26 cellular contexts compared by ENCODE assay signal in the genomic region with DNA sequence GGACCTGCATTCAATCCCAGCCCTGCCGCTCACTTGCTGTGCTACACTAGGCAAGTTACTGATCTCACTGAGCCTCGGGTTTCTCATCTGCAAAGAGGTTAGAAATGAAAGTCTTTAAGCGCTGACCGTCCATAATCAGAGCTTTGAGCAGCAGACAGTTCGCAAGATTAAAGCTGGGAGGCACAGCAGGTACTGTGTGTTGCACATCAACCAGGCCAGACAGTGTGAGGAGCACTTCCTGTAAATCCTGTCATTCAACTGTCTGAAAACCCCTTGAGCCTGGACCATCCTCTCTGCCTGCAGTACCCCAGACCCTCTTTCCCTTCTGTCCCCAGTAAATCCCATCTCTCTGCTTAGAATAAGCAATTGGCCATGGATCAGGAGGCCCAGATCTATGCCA. TPM values are rescaled to one million over a fixed set of nuclear protein-coding genes. Genes with fewer than 3 reads are reported as not detected.
"Had no signal": no experiment of that assay in that cellular context is flagged by ENCODE, and none has a peak within 500 bp of the region (broad histone marks: within the 10 kb centered on the region; RNA-seq: fewer than 3 reads in every experiment).

No MANE protein-coding gene starts in this region.

- H3K36me3 Mint-ChIP-seq: activated naive CD8-positive, alpha-beta T cell treated with anti-CD3 and anti-CD28 coated beads, Interleukin-2, amount 10 ng/mL, durations not matched to agents 7 days and 5 days; IgD-negative memory B cell had no signal

- H3K36me3 ChIP-seq: adrenal gland, MG63 had no signal

- H3K9me3 Mint-ChIP-seq: activated CD4-positive, alpha-beta memory T cell treated with anti-CD3 and anti-CD28 coated beads, Interleukin-2, amount 10 ng/mL, durations not matched to agents 7 days and 5 days; activated CD4-positive, alpha-beta T cell treated with anti-CD3 and anti-CD28 coated beads, Interleukin-2, amount 10 ng/mL, durations not matched to agents 7 days and 5 days; activated naive CD8-positive, alpha-beta T cell treated with anti-CD3 and anti-CD28 coated beads, Interleukin-2, amount 10 ng/mL, durations not matched to agents 7 days and 5 days; activated T-helper 17 cell treated with anti-CD3 and anti-CD28 coated beads, Interleukin-2, amount 50 U/mL, for 72 hours; IgD-negative memory B cell; T-helper 1 cell treated with Interleukin-12 subunit alpha and Interleukin-12 subunit beta and Interleukin-4 antibody, amounts not matched to agents 30 μg/mL and 1 μg/mL, for 36 hours had no signal

- H3K4me2 ChIP-seq: KMS-11 had no signal

- ATAC-seq: activated T-helper 17 cell treated with anti-CD3 and anti-CD28 coated beads, Interleukin-2, amount 50 U/mL, for 72 hours had no signal

- DNase-seq: activated CD4-positive, alpha-beta memory T cell treated with anti-CD3 and anti-CD28 coated beads, Interleukin-2, amount 10 ng/mL, durations not matched to agents 7 days and 5 days; activated CD4-positive, alpha-beta T cell treated with anti-CD3 and anti-CD28 coated beads, Interleukin-2, amount 10 ng/mL, durations not matched to agents 7 days and 5 days; activated CD4-positive, CD25-positive, alpha-beta regulatory T cell; activated naive CD4-positive, alpha-beta T cell treated with anti-CD3 and anti-CD28 coated beads, Interleukin-2, amount 50 U/mL, for 16 hours; activated naive CD8-positive, alpha-beta T cell treated with anti-CD3 and anti-CD28 coated beads, Interleukin-2, amount 10 ng/mL, durations not matched to agents 7 days and 5 days; activated T-cell treated with anti-CD3 and anti-CD28 coated beads for 4 hours; activated T-cell treated with anti-CD3 and anti-CD28 coated beads, Interleukin-2, amount 50 U/mL, for 48 hours; adrenal gland; anterior cingulate cortex; central memory CD4-positive, alpha-beta T cell; MG63; MV-4-11; NCI-H1092 treated with DMSO at 0.1 percent for 48 hours; NCI-H1417 treated with DMSO at 0.1 percent for 48 hours; NCI-H1694; NCI-H2029 treated with DMSO at 0.1 percent for 48 hours; NCI-H345; NCI-H510A treated with DMSO at 0.1 percent for 48 hours; NCI-H69; NK-92 treated with Interleukin-12 subunit alpha and Interleukin-12 subunit beta, amount 100 ng/mL, for 24 hours; OCI-M1; SHP77 treated with DMSO at 0.1 percent for 48 hours had no signal

- H3K27me3 ChIP-seq: adrenal gland, MG63 had no signal

- H3K9me3 ChIP-seq: adrenal gland, MG63 had no signal

- H3K27me3 Mint-ChIP-seq: activated CD4-positive, alpha-beta memory T cell treated with anti-CD3 and anti-CD28 coated beads, Interleukin-2, amount 10 ng/mL, durations not matched to agents 7 days and 5 days; activated CD4-positive, alpha-beta T cell treated with anti-CD3 and anti-CD28 coated beads, Interleukin-2, amount 10 ng/mL, durations not matched to agents 7 days and 5 days; activated naive CD8-positive, alpha-beta T cell treated with anti-CD3 and anti-CD28 coated beads, Interleukin-2, amount 10 ng/mL, durations not matched to agents 7 days and 5 days had no signal

- H3K4me3 Mint-ChIP-seq: activated CD4-positive, alpha-beta memory T cell treated with anti-CD3 and anti-CD28 coated beads, Interleukin-2, amount 10 ng/mL, durations not matched to agents 7 days and 5 days; activated CD4-positive, alpha-beta T cell treated with anti-CD3 and anti-CD28 coated beads, Interleukin-2, amount 10 ng/mL, durations not matched to agents 7 days and 5 days; activated naive CD8-positive, alpha-beta T cell treated with anti-CD3 and anti-CD28 coated beads, Interleukin-2, amount 10 ng/mL, durations not matched to agents 7 days and 5 days; activated T-helper 17 cell treated with anti-CD3 and anti-CD28 coated beads, Interleukin-2, amount 50 U/mL, for 72 hours; IgD-negative memory B cell; T-helper 1 cell treated with Interleukin-12 subunit alpha and Interleukin-12 subunit beta and Interleukin-4 antibody, amounts not matched to agents 30 μg/mL and 1 μg/mL, for 36 hours had no signal

- H3K4me1 ChIP-seq: adrenal gland had no signal

- H3K9ac ChIP-seq: KMS-11 had no signal

- H3K4me1 Mint-ChIP-seq: activated CD4-positive, alpha-beta memory T cell treated with anti-CD3 and anti-CD28 coated beads, Interleukin-2, amount 10 ng/mL, durations not matched to agents 7 days and 5 days; activated CD4-positive, alpha-beta T cell treated with anti-CD3 and anti-CD28 coated beads, Interleukin-2, amount 10 ng/mL, durations not matched to agents 7 days and 5 days; activated naive CD8-positive, alpha-beta T cell treated with anti-CD3 and anti-CD28 coated beads, Interleukin-2, amount 10 ng/mL, durations not matched to agents 7 days and 5 days; activated T-helper 17 cell treated with anti-CD3 and anti-CD28 coated beads, Interleukin-2, amount 50 U/mL, for 72 hours; IgD-negative memory B cell had no signal

- H3K4me3 ChIP-seq: adrenal gland, MG63 had no signal

- H3K27ac Mint-ChIP-seq: activated CD4-positive, alpha-beta memory T cell treated with anti-CD3 and anti-CD28 coated beads, Interleukin-2, amount 10 ng/mL, durations not matched to agents 7 days and 5 days; activated CD4-positive, alpha-beta T cell treated with anti-CD3 and anti-CD28 coated beads, Interleukin-2, amount 10 ng/mL, durations not matched to agents 7 days and 5 days; activated naive CD8-positive, alpha-beta T cell treated with anti-CD3 and anti-CD28 coated beads, Interleukin-2, amount 10 ng/mL, durations not matched to agents 7 days and 5 days; activated T-helper 17 cell treated with anti-CD3 and anti-CD28 coated beads, Interleukin-2, amount 50 U/mL, for 72 hours; T-helper 1 cell treated with Interleukin-12 subunit alpha and Interleukin-12 subunit beta and Interleukin-4 antibody, amounts not matched to agents 30 μg/mL and 1 μg/mL, for 36 hours had no signal

- H3K27ac ChIP-seq: adrenal gland, KMS-11 had no signal

RNA-seq across cellular contexts. Expression of gene MATN1, which starts 57.8 kb away (rescaled TPM):
- total RNA-seq: activated CD4-positive, alpha-beta memory T cell treated with anti-CD3 and anti-CD28 coated beads, Interleukin-2, amount 10 ng/mL, durations not matched to agents 7 days and 5 days; activated CD4-positive, alpha-beta T cell treated with anti-CD3 and anti-CD28 coated beads, Interleukin-2, amount 10 ng/mL, durations not matched to agents 7 days and 5 days had no signal
- polyA plus RNA-seq: IgD-negative memory B cell had no signal
